Comparison of ENCODE assay signal across 17 cellular contexts in genomic region chr9:86751207-86751606, GRCh38.
DNase-seq lines count a peak whose midpoint lies in the region; ATAC-seq and TF ChIP-seq lines count a peak whose summit lies in the region.
"Had no signal": no experiment of that assay in that cellular context is flagged by ENCODE, and none has a peak within 500 bp of the region (broad histone marks: within the 10 kb centered on the region; RNA-seq: fewer than 3 reads in every experiment).

No MANE protein-coding gene starts in this region.

- H3K27ac Mint-ChIP-seq in neural progenitor cell, result peak overlapping the region; percentile 50

- H3K4me3 Mint-ChIP-seq in neural progenitor cell, result no peak overlapping the region
- H3K4me3 Mint-ChIP-seq: CD14-positive monocyte had no signal

- no peaks in the 10 kb centered on the region for H3K36me3 Mint-ChIP-seq in neural progenitor cell
- H3K36me3 Mint-ChIP-seq: CD14-positive monocyte had no signal

- H3K4me1 ChIP-seq in gastroesophageal sphincter, result peaks cover 0 to 11% (median 0%) of the 10 kb centered on the region in 3 donors
- no peaks in the 10 kb centered on the region for H3K4me1 ChIP-seq in neural progenitor cell
- no peaks in the 10 kb centered on the region for H3K4me1 ChIP-seq in PC-9 (replicated peaks; ENCODE audit: insufficient read depth)
- H3K4me1 ChIP-seq: SJSA1 had no signal

- no peaks in the 10 kb centered on the region for H3K79me2 ChIP-seq in neural progenitor cell (ENCODE audit: low read depth)
- no peaks in the 10 kb centered on the region for H3K79me2 ChIP-seq in PC-9 (ENCODE audit: low read depth)

- intact Hi-C loops in PC-9 (cut with micrococcal nuclease; ENCODE audit: unreplicated experiment), result no loop called here

- in situ Hi-C loops in brain microvascular endothelial cell (cut with HindIII; ENCODE audit: low pct_ligation_motif_present, low sequenced_read_pairs), result no loop called here

- WGBS in gastroesophageal sphincter (ENCODE audit: low coverage in 1 of 2), 2 donors, result 65 to 77% methylated on average over 3 to 4 of the region's 4 CpGs

- H4K20me1 ChIP-seq in neural progenitor cell (ENCODE audit: low read depth) (no peaks in the 10 kb centered on the region), PC-9 (ENCODE audit: insufficient read depth) (no peaks in the 10 kb centered on the region)

- H3K4me3 ChIP-seq in brain microvascular endothelial cell (ENCODE audit: low read depth, low read length) (no peak overlapping the region), gastroesophageal sphincter (no peak overlapping the region), neural progenitor cell (no peak overlapping the region), PC-9 (no peak overlapping the region)
- H3K4me3 ChIP-seq: SJSA1 had no signal

- BruUV-seq in PC-9 (replicated peaks; lab: Mats Ljungman, UMichigan), result no TSS peak

- no peaks in the 10 kb centered on the region for H3F3A ChIP-seq in neural progenitor cell (ENCODE audit: low read depth)
- H3F3A ChIP-seq in PC-9 (ENCODE audit: insufficient read depth, low read depth), result no peaks in the 10 kb centered on the region

- peak; percentile 51 for ATAC-seq in gastroesophageal sphincter

- H3K27ac ChIP-seq in brain microvascular endothelial cell (no peak overlapping the region), gastroesophageal sphincter (no peak overlapping the region), neural progenitor cell (no peak overlapping the region), PC-9 (no peak overlapping the region)
- H3K27ac ChIP-seq: SJSA1 had no signal

- H3K27me3 ChIP-seq in brain microvascular endothelial cell (replicated peaks) (no peaks in the 10 kb centered on the region), gastroesophageal sphincter (no peaks in the 10 kb centered on the region), neural progenitor cell (no peaks in the 10 kb centered on the region), PC-9 (ENCODE audit: insufficient read depth, low read depth) (no peaks in the 10 kb centered on the region)
- H3K27me3 ChIP-seq: SJSA1 had no signal

- no peak for TF ChIP-seq EP300 in gastroesophageal sphincter (IDR thresholded peaks at IDR 0.05)

- no peak overlapping the region for H3K9ac ChIP-seq in neural progenitor cell

- H3K36me3 ChIP-seq in brain microvascular endothelial cell (replicated peaks) (no peaks in the 10 kb centered on the region), gastroesophageal sphincter (no peaks in the 10 kb centered on the region), neural progenitor cell (no peaks in the 10 kb centered on the region), PC-9 (ENCODE audit: low read depth) (no peaks in the 10 kb centered on the region)
- H3K36me3 ChIP-seq: SJSA1 had no signal

- DNase-seq in brain microvascular endothelial cell, result peak; percentile 31
- DNase-seq in neural progenitor cell (ENCODE audit: low spot score), result no peak
- DNase-seq in smooth muscle cell of the brain vasculature (ENCODE audit: low read depth, low spot score), result peak; percentile 56
- no peak for DNase-seq in activated naive CD4-positive, alpha-beta T cell treated with anti-CD3 and anti-CD28 coated beads, Interleukin-2, amount 50 U/mL, for 16 hours
- no peak for DNase-seq in NCI-H1694 treated with DMSO at 0.1 percent for 48 hours (lab: John Stamatoyannopoulos, UW)
- DNase-seq in PC-9, result no peak
- DNase-seq: ACHN, DMS79, KBM-7, NCI-H1105 treated with DMSO at 0.1 percent for 48 hours, NCI-H187 treated with DMSO at 0.1 percent for 48 hours, NCI-H2227 treated with DMSO at 0.1 percent for 48 hours, NCI-H524 treated with DMSO at 0.1 percent for 48 hours, RPMI8226 had no signal

- TF ChIP-seq POLR2A in gastroesophageal sphincter (IDR thresholded peaks at IDR 0.05), result no peak

- H3K9me3 Mint-ChIP-seq in neural progenitor cell, result no peaks in the 10 kb centered on the region

- H3K4me2 ChIP-seq in neural progenitor cell (no peak overlapping the region), PC-9 (no peak overlapping the region)

- POLR2A ChIA-PET in PC-9 (lab: Charles Lee; ENCODE audit: unreplicated experiment), result no interaction called here

- H3K27me3 Mint-ChIP-seq in neural progenitor cell (ENCODE audit: insufficient read depth, low read depth), result peaks cover 4% of the 10 kb centered on the region

- TF ChIP-seq CTCF in brain microvascular endothelial cell (IDR thresholded peaks at IDR 0.05; ENCODE audit: low read depth, low read length, missing control alignments) (no peak), gastroesophageal sphincter (IDR thresholded peaks at IDR 0.05) (no peak), neural progenitor cell (IDR thresholded peaks at IDR 0.05) (no peak), PC-9 (conservative IDR thresholded peaks at IDR 0.05) (no peak)

- H3K9me2 ChIP-seq in PC-9 (ENCODE audit: insufficient read depth), result no peaks in the 10 kb centered on the region

- H2AFZ ChIP-seq in neural progenitor cell (replicated peaks) (no peak overlapping the region), PC-9 (no peak overlapping the region)

- no peaks in the 10 kb centered on the region for H3K4me1 Mint-ChIP-seq in neural progenitor cell
- H3K4me1 Mint-ChIP-seq: CD14-positive monocyte had no signal

- H3K9me3 ChIP-seq in gastroesophageal sphincter, result no peaks in the 10 kb centered on the region
- H3K9me3 ChIP-seq in neural progenitor cell (ENCODE audit: low read depth), result no peaks in the 10 kb centered on the region
- H3K9me3 ChIP-seq in PC-9 (ENCODE audit: insufficient read depth, low read depth), result no peaks in the 10 kb centered on the region
- H3K9me3 ChIP-seq: SJSA1 had no signal

- CTCF ChIA-PET in PC-9 (lab: Charles Lee), result no interaction called here

Comparison
In these comparisons a context has a peak if more than half of its experiments do, and no peak if none do; other contexts are left out.
1. DNase-seq: peak in brain microvascular endothelial cell (single experiment) and smooth muscle cell of the brain vasculature (single experiment); none in neural progenitor cell (single experiment), activated naive CD4-positive, alpha-beta T cell treated with anti-CD3 and anti-CD28 coated beads, Interleukin-2, amount 50 U/mL, for 16 hours (single experiment), NCI-H1694 treated with DMSO at 0.1 percent for 48 hours (single experiment) and PC-9 (0 of 2).